ENCODE assay signal across 10 cellular contexts in the genomic region with DNA sequence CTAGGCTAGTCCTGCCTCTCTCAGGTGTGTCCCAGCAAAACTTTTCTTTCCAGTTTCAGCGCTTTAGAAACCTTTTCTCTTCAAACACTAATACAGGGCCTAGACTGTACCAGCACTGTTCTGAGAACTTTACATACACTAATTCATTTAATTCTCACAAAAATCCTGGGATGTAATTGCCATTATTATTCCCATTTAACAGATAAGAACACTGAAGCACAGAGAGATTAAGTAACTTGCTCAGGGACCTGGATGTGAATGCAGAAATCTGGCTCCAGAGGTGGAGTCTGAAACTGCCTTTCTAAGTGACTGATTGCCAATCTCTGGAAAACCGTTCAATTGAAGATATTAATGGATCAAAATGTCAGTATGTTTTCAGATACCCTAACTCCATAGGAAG. TPM values are rescaled to one million over a fixed set of nuclear protein-coding genes. Genes with fewer than 3 reads are reported as not detected.
DNase-seq lines count a peak whose midpoint lies in the region; ATAC-seq lines count a peak whose summit lies in the region.
"Had no signal": no experiment of that assay in that cellular context is flagged by ENCODE, and none has a peak within 500 bp of the region (broad histone marks: within the 10 kb centered on the region; RNA-seq: fewer than 3 reads in every experiment).

No MANE protein-coding gene starts in this region.

- H3K9ac ChIP-seq in subcutaneous abdominal adipose tissue (ENCODE audit: low read length in 5 of 5) = peak overlapping the region in 1 of 5 donors; percentile 28

- H3K27ac Mint-ChIP-seq in activated naive CD4-positive, alpha-beta T cell treated with anti-CD3 and anti-CD28 coated beads, Interleukin-2, amount 50 U/mL, for 24 hours = no peak overlapping the region
- H3K27ac Mint-ChIP-seq in activated T-helper 17 cell treated with anti-CD3 and anti-CD28 coated beads, Interleukin-2, amount 50 U/mL, for 72 hours = no peak overlapping the region

- no peaks in the 10 kb centered on the region for H3K36me3 ChIP-seq in subcutaneous abdominal adipose tissue (ENCODE audit: control insufficient read depth in 5 of 5, insufficient read depth in 5 of 5, low read length in 5 of 5)
- H3K36me3 ChIP-seq: upper lobe of left lung had no signal

- peak overlapping the region; percentile 24 for H3K27ac ChIP-seq in subcutaneous abdominal adipose tissue (ENCODE audit: low read depth, low read length)

- H3K9me3 ChIP-seq in subcutaneous abdominal adipose tissue (ENCODE audit: control insufficient read depth in 5 of 5, low read length in 5 of 5) = no peaks in the 10 kb centered on the region
- H3K9me3 ChIP-seq: upper lobe of left lung had no signal

- H3K4me1 Mint-ChIP-seq in activated naive CD4-positive, alpha-beta T cell treated with anti-CD3 and anti-CD28 coated beads, Interleukin-2, amount 50 U/mL, for 24 hours = peaks cover 17% of the 10 kb centered on the region
- peaks cover 6% of the 10 kb centered on the region for H3K4me1 Mint-ChIP-seq in activated T-helper 17 cell treated with anti-CD3 and anti-CD28 coated beads, Interleukin-2, amount 50 U/mL, for 72 hours

- H3K27me3 Mint-ChIP-seq in activated naive CD4-positive, alpha-beta T cell treated with anti-CD3 and anti-CD28 coated beads, Interleukin-2, amount 50 U/mL, for 24 hours = no peaks in the 10 kb centered on the region
- no peaks in the 10 kb centered on the region for H3K27me3 Mint-ChIP-seq in activated T-helper 17 cell treated with anti-CD3 and anti-CD28 coated beads, Interleukin-2, amount 50 U/mL, for 72 hours

- H3K4me1 ChIP-seq in subcutaneous abdominal adipose tissue (ENCODE audit: control insufficient read depth in 5 of 5, insufficient read depth in 5 of 5, low read length in 5 of 5) = peaks cover 2 to 24% (median 17%) of the 10 kb centered on the region in 5 donors

- peaks cover 4% of the 10 kb centered on the region for H3K36me3 Mint-ChIP-seq in activated naive CD4-positive, alpha-beta T cell treated with anti-CD3 and anti-CD28 coated beads, Interleukin-2, amount 50 U/mL, for 24 hours
- peaks cover 15% of the 10 kb centered on the region for H3K36me3 Mint-ChIP-seq in activated T-helper 17 cell treated with anti-CD3 and anti-CD28 coated beads, Interleukin-2, amount 50 U/mL, for 72 hours (ENCODE audit: low read depth)

- DNase-seq in activated naive CD4-positive, alpha-beta T cell (lab: John Stamatoyannopoulos, UW) = no peak
- DNase-seq in left kidney (ENCODE audit: low read depth, low spot score) (peak; percentile 4), NOMO-1 treated with dmso at 0.1 percent for 144 hours (lab: John Stamatoyannopoulos, UW; ENCODE audit: unreplicated experiment) (no peak)
- DNase-seq in activated CD4-positive, CD25-positive, alpha-beta regulatory T cell treated with anti-CD3 and anti-CD28 coated beads, Interleukin-2, amount 50 U/mL, for 72 hours = no peak
- DNase-seq: NCI-H446 treated with DMSO at 0.1 percent for 48 hours had no signal

- peak overlapping the region in 4 of 5 donors; percentile 37 to 90 (median 84) for H3K4me3 ChIP-seq in subcutaneous abdominal adipose tissue (ENCODE audit: low read depth in 1 of 5, low read length in 5 of 5)

- H3K27me3 ChIP-seq in subcutaneous abdominal adipose tissue (ENCODE audit: control insufficient read depth in 5 of 5, insufficient read depth in 4 of 5, low read length in 5 of 5) = no peaks in the 10 kb centered on the region
- H3K27me3 ChIP-seq: upper lobe of left lung had no signal

- H3K4me3 Mint-ChIP-seq in activated naive CD4-positive, alpha-beta T cell treated with anti-CD3 and anti-CD28 coated beads, Interleukin-2, amount 50 U/mL, for 24 hours = peak overlapping the region; percentile 85
- H3K4me3 Mint-ChIP-seq in activated T-helper 17 cell treated with anti-CD3 and anti-CD28 coated beads, Interleukin-2, amount 50 U/mL, for 72 hours = peak overlapping the region; percentile 91

- H3K9me3 Mint-ChIP-seq in activated naive CD4-positive, alpha-beta T cell treated with anti-CD3 and anti-CD28 coated beads, Interleukin-2, amount 50 U/mL, for 24 hours = no peaks in the 10 kb centered on the region
- H3K9me3 Mint-ChIP-seq in activated T-helper 17 cell treated with anti-CD3 and anti-CD28 coated beads, Interleukin-2, amount 50 U/mL, for 72 hours = no peaks in the 10 kb centered on the region

- no peak for ATAC-seq in activated T-helper 17 cell treated with anti-CD3 and anti-CD28 coated beads, Interleukin-2, amount 50 U/mL, for 72 hours (replicated peaks)
- no peak for ATAC-seq in HG03196 (IDR thresholded peaks at IDR 0.05; ENCODE audit: unreplicated experiment)

RNA-seq across cellular contexts. Expression of gene UCK2, which starts 0.8 kb away (rescaled TPM):
- total RNA-seq in activated T-helper 17 cell treated with anti-CD3 and anti-CD28 coated beads, Interleukin-2, amount 50 U/mL, for 72 hours = 10 to 100 TPM; 30.7 to 74.2 TPM

RNA-seq across cellular contexts. Expression of gene TMCO1, which starts 57.9 kb away (rescaled TPM):
- total RNA-seq in activated T-helper 17 cell treated with anti-CD3 and anti-CD28 coated beads, Interleukin-2, amount 50 U/mL, for 72 hours = 10 to 100 TPM; 62.4 to 97.7 TPM
